15 cellular contexts compared by ENCODE assay signal in the genomic region with DNA sequence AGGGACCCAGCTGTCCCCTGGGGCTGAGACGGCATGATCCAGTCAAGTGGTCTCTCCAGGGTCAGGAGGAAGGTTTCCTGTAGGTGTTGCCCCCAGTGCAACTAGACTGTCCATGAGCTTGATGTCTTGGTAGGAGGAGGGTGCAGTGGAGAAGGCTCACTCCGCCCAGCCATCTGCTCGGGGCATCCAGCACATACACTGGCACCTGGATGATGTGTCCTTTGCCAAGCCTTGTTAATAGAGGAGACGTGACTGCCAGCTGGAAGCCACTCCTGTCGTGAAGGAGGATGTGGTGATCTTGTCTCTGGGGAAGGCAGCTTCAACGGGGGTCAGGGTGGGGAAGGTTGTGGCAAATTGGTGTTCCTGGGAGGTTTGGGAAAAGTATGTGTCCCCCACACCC. TPM values are rescaled to one million over a fixed set of nuclear protein-coding genes. Genes with fewer than 3 reads are reported as not detected.
DNase-seq lines count a peak whose midpoint lies in the region; ATAC-seq and TF ChIP-seq lines count a peak whose summit lies in the region.
"Had no signal": no experiment of that assay in that cellular context is flagged by ENCODE, and none has a peak within 500 bp of the region (broad histone marks: within the 10 kb centered on the region; RNA-seq: fewer than 3 reads in every experiment).

No MANE protein-coding gene starts in this region.

- TF ChIP-seq CTCF in osteoblast (IDR thresholded peaks at IDR 0.05; ENCODE audit: extremely low read depth, low read depth, low read length) (no peak), stomach (IDR thresholded peaks at IDR 0.05) (no peak)

- no peak for TF ChIP-seq POLR2A in stomach (IDR thresholded peaks at IDR 0.05)

- H3K9me3 ChIP-seq in osteoblast (ENCODE audit: low read depth, low read length) (no peaks in the 10 kb centered on the region), stomach (no peaks in the 10 kb centered on the region), aorta (ENCODE audit: control insufficient read depth, low read length) (no peaks in the 10 kb centered on the region)

- H3K4me1 ChIP-seq in osteoblast (ENCODE audit: insufficient read depth, low read length) (no peaks in the 10 kb centered on the region), stomach (peaks cover 0 to 3% (median 0%) of the 10 kb centered on the region in 4 donors), aorta (ENCODE audit: control insufficient read depth in 1 of 2, insufficient read depth in 2 of 2, low read length in 2 of 2) (no peaks in the 10 kb centered on the region)

- ATAC-seq in aorta (ENCODE audit: low FRiP score), result no peak
- ATAC-seq: GM23338, K562, PC-3, T-cell had no signal

- peaks cover 10% of the 10 kb centered on the region for H3K27me3 ChIP-seq in osteoblast (ENCODE audit: insufficient read depth, low read length)
- H3K27me3 ChIP-seq in stomach, result peaks cover 2 to 100% (median 38%) of the 10 kb centered on the region in 3 donors
- H3K27me3 ChIP-seq in aorta (ENCODE audit: control insufficient read depth in 1 of 2, insufficient read depth in 2 of 2, low read length in 1 of 2), result no peaks in the 10 kb centered on the region

- H3K36me3 ChIP-seq in osteoblast (ENCODE audit: insufficient read depth, low read length) (no peaks in the 10 kb centered on the region), stomach (no peaks in the 10 kb centered on the region), aorta (ENCODE audit: control insufficient read depth in 1 of 2, insufficient read depth in 2 of 2, low read length in 1 of 2) (no peaks in the 10 kb centered on the region)

- intact Hi-C loops in stomach (cut with DNase I; ENCODE audit: low total_unique reads) (no loop called here), aorta (cut with DNase I) (no loop called here)

- no peak overlapping the region for H3K4me2 ChIP-seq in osteoblast (ENCODE audit: insufficient read depth, low read length)
- H3K4me2 ChIP-seq: GM23338 had no signal

- WGBS in stomach, 5 donors, result 56 to 78% (median 65%) methylated on average over 4 to 6 of the region's 6 CpGs
- WGBS in aorta, 2 donors, result 63% methylated on average over 6 of the region's 6 CpGs

- no peak for TF ChIP-seq EP300 in stomach (IDR thresholded peaks at IDR 0.05)

- H3K79me2 ChIP-seq in osteoblast (ENCODE audit: insufficient read depth, low read length), result no peaks in the 10 kb centered on the region

- DNase-seq in D341Med (ENCODE audit: low spot score) (peak; percentile 54), NCI-H1694 treated with DMSO at 0.1 percent for 48 hours (lab: John Stamatoyannopoulos, UW) (peak; percentile 75), NCI-H524 treated with DMSO at 0.1 percent for 48 hours (lab: John Stamatoyannopoulos, UW) (peak; percentile 84), osteoblast (ENCODE audit: insufficient read length, low spot score, missing footprints) (peak; percentile 65), stomach (no peak), aorta (no peak), NCI-H1417 (lab: John Stamatoyannopoulos, UW) (no peak)
- no peak for DNase-seq in stimulated activated CD4-positive, alpha-beta T cell treated with anti-CD3 and anti-CD28 coated beads, Interleukin-15, amount 100 ng/mL, for 24 hours
- DNase-seq: AML-193; CD4-positive, alpha-beta memory T cell; NCI-H1105 treated with DMSO at 0.1 percent for 48 hours; PC-3; T-cell had no signal

- no peak overlapping the region for H2AFZ ChIP-seq in osteoblast (ENCODE audit: low read length)
- H2AFZ ChIP-seq: GM23338 had no signal

- no peak overlapping the region for H3K27ac ChIP-seq in osteoblast (ENCODE audit: low read depth, low read length)
- H3K27ac ChIP-seq in stomach, result no peak overlapping the region
- H3K27ac ChIP-seq in aorta (ENCODE audit: low read depth in 1 of 2, low read length in 2 of 2), result no peak overlapping the region

- H3K4me3 ChIP-seq in osteoblast (ENCODE audit: insufficient read depth, low read length), result no peak overlapping the region
- H3K4me3 ChIP-seq in stomach, result no peak overlapping the region
- H3K4me3 ChIP-seq in aorta (ENCODE audit: low read length in 2 of 2), result no peak overlapping the region
- H3K4me3 ChIP-seq: GM23338, K562 had no signal

- no peaks in the 10 kb centered on the region for H4K20me1 ChIP-seq in osteoblast (ENCODE audit: insufficient read depth, low read length)

RNA-seq across cellular contexts. Expression of a gene that starts 6.2 kb away (rescaled TPM):
- total RNA-seq in osteoblast, result under 0.01 TPM in 2 replicates
- total RNA-seq in stomach, result under 1 TPM in 1 of 5 donors, not detected in 4; 0.45 TPM
- polyA plus RNA-seq in stomach, result under 1 TPM in 1 of 3 donors, not detected in 2; 0.08 TPM
- total RNA-seq in aorta, result under 1 TPM; 0.10 to 0.12 TPM
- not detected for polyA plus RNA-seq in aorta

Comparison
In these comparisons a context has a peak if more than half of its experiments do, and no peak if none do; other contexts are left out.
1. DNase-seq: peak in D341Med (single experiment), NCI-H1694 treated with DMSO at 0.1 percent for 48 hours (single experiment), NCI-H524 treated with DMSO at 0.1 percent for 48 hours (single experiment) and osteoblast (single experiment); none in stimulated activated CD4-positive, alpha-beta T cell treated with anti-CD3 and anti-CD28 coated beads, Interleukin-15, amount 100 ng/mL, for 24 hours (single experiment), stomach (single experiment), aorta (0 of 2) and NCI-H1417 (0 of 3).